ENCODE assay signal across 1 cellular context in genomic region chrX:123217077-123217476, GRCh38.
A peak's percentile ranks its signal among the peaks of the same experiment; 100 is the strongest.
TF ChIP-seq lines count a peak whose summit lies in the region.

No MANE protein-coding gene starts in this region.

TF ChIP-seq in K562, 482 proteins besides CTCF, POLR2A, EP300 and RAD21 (continued from another document):
- TF ChIP-seq AFF4 (CRISPR knock-in tag; IDR thresholded peaks at IDR 0.05) (no peak), HDAC1 (IDR thresholded peaks at IDR 0.05) (peak in 1 of 2 experiments; percentile 28; a peak in 1 of 4 replicates), ZNF780A (CRISPR knock-in tag; IDR thresholded peaks at IDR 0.05) (no peak), CTBP1 (IDR thresholded peaks at IDR 0.05; ENCODE audit: borderline replicate concordance) (peak; percentile 86), MED1 (CRISPR knock-in tag; IDR thresholded peaks at IDR 0.05; ENCODE audit: borderline replicate concordance) (no peak), ZNF121 (CRISPR knock-in tag; conservative IDR thresholded peaks at IDR 0.05) (no peak), PHF21A (IDR thresholded peaks at IDR 0.05; ENCODE audit: borderline replicate concordance, low read depth) (no peak), CBFA2T3 (IDR thresholded peaks at IDR 0.05) (peak; percentile 79), BCOR (IDR thresholded peaks at IDR 0.05) (no peak), POLR2AphosphoS5 (IDR thresholded peaks at IDR 0.05; ENCODE audit: control insufficient read depth, insufficient read depth, low read depth, low read length) (peak; percentile 44; the same call in 1 of the 2 replicates)
- TF ChIP-seq, protein P1, sequence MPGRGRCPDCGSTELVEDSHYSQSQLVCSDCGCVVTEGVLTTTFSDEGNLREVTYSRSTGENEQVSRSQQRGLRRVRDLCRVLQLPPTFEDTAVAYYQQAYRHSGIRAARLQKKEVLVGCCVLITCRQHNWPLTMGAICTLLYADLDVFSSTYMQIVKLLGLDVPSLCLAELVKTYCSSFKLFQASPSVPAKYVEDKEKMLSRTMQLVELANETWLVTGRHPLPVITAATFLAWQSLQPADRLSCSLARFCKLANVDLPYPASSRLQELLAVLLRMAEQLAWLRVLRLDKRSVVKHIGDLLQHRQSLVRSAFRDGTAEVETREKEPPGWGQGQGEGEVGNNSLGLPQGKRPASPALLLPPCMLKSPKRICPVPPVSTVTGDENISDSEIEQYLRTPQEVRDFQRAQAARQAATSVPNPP (IDR thresholded peaks at IDR 0.05; ENCODE audit: borderline replicate concordance, insufficient read depth, insufficient read length) = no peak
